18 cellular contexts compared by ENCODE assay signal in genomic region chr17:39551879-39552278, GRCh38. TPM values are rescaled to one million over a fixed set of nuclear protein-coding genes. Genes with fewer than 3 reads are reported as not detected.
DNase-seq lines count a peak whose midpoint lies in the region; ATAC-seq, FAIRE-seq and TF ChIP-seq lines count a peak whose summit lies in the region.
"Had no signal": no experiment of that assay in that cellular context is flagged by ENCODE, and none has a peak within 500 bp of the region (broad histone marks: within the 10 kb centered on the region; RNA-seq: fewer than 3 reads in every experiment).

No MANE protein-coding gene starts in this region.

- intact Hi-C loops in PC-3 (cut with micrococcal nuclease), result no loop called here
- intact Hi-C loops in dendritic cell treated with granulocyte-macrophage colony-stimulating factor and Interleukin-4, amounts not matched to agents 40 ng/mL and 50 ng/mL, for 4 days (cut with micrococcal nuclease), result no loop called here

- H3K4me2 ChIP-seq in PC-3 (ENCODE audit: low read length), result no peak overlapping the region

- no peak overlapping the region for H3K4me3 Mint-ChIP-seq in dendritic cell treated with granulocyte-macrophage colony-stimulating factor and Interleukin-4, amounts not matched to agents 40 ng/mL and 50 ng/mL, for 4 days
- H3K4me3 Mint-ChIP-seq in naive B cell, result peak overlapping the region in 3 of 8 donors; percentile 33 to 65 (median 51)
- H3K4me3 Mint-ChIP-seq in CD8-positive, alpha-beta memory T cell, result no peak overlapping the region
- H3K4me3 Mint-ChIP-seq: activated CD8-positive, alpha-beta memory T cell treated with anti-CD3 and anti-CD28 coated beads, Interleukin-2, amount 10 ng/mL, durations not matched to agents 7 days and 5 days; nephron had no signal

- H3K27me3 Mint-ChIP-seq in dendritic cell treated with granulocyte-macrophage colony-stimulating factor and Interleukin-4, amounts not matched to agents 40 ng/mL and 50 ng/mL, for 4 days, result no peaks in the 10 kb centered on the region
- H3K27me3 Mint-ChIP-seq in naive B cell, result no peaks in the 10 kb centered on the region
- no peaks in the 10 kb centered on the region for H3K27me3 Mint-ChIP-seq in CD8-positive, alpha-beta memory T cell
- H3K27me3 Mint-ChIP-seq: activated CD8-positive, alpha-beta memory T cell treated with anti-CD3 and anti-CD28 coated beads, Interleukin-2, amount 10 ng/mL, durations not matched to agents 7 days and 5 days had no signal

- H3K27me3 ChIP-seq in PC-3 (ENCODE audit: low read length), result no peaks in the 10 kb centered on the region
- H3K27me3 ChIP-seq in CD8-positive, alpha-beta memory T cell (ENCODE audit: insufficient read depth, low read length, poor library complexity, severe bottlenecking), result no peaks in the 10 kb centered on the region
- H3K27me3 ChIP-seq: stomach, upper lobe of left lung had no signal

- no TSS peak for BruUV-seq in PC-3 (replicated peaks; lab: Mats Ljungman, UMichigan)

- H3K27ac Mint-ChIP-seq in dendritic cell treated with granulocyte-macrophage colony-stimulating factor and Interleukin-4, amounts not matched to agents 40 ng/mL and 50 ng/mL, for 4 days, result peak overlapping the region; percentile 21
- peak overlapping the region; percentile 49 to 97 (median 82) for H3K27ac Mint-ChIP-seq in naive B cell
- H3K27ac Mint-ChIP-seq in CD8-positive, alpha-beta memory T cell, result peak overlapping the region in 1 of 8 donors; percentile 78
- H3K27ac Mint-ChIP-seq: activated CD8-positive, alpha-beta memory T cell treated with anti-CD3 and anti-CD28 coated beads, Interleukin-2, amount 10 ng/mL, durations not matched to agents 7 days and 5 days; nephron had no signal

- no peaks in the 10 kb centered on the region for H3K9me3 Mint-ChIP-seq in dendritic cell treated with granulocyte-macrophage colony-stimulating factor and Interleukin-4, amounts not matched to agents 40 ng/mL and 50 ng/mL, for 4 days
- H3K9me3 Mint-ChIP-seq in naive B cell, result no peaks in the 10 kb centered on the region
- no peaks in the 10 kb centered on the region for H3K9me3 Mint-ChIP-seq in CD8-positive, alpha-beta memory T cell
- H3K9me3 Mint-ChIP-seq: nephron had no signal

- peaks cover 90% of the 10 kb centered on the region for H3K36me3 Mint-ChIP-seq in dendritic cell treated with granulocyte-macrophage colony-stimulating factor and Interleukin-4, amounts not matched to agents 40 ng/mL and 50 ng/mL, for 4 days (ENCODE audit: low read depth)
- peaks cover 6 to 26% of the 10 kb centered on the region in 2 donors for H3K36me3 Mint-ChIP-seq in naive B cell
- peaks cover 8 to 81% (median 23%) of the 10 kb centered on the region in 3 donors for H3K36me3 Mint-ChIP-seq in CD8-positive, alpha-beta memory T cell

- ATAC-seq in PC-3, result peak; percentile 47; the same call in 1 of the 2 replicates
- no peak for ATAC-seq in naive B cell (ENCODE audit: low read depth in 2 of 2)
- ATAC-seq: activated CD8-positive, alpha-beta memory T cell treated with anti-CD3 and anti-CD28 coated beads, Interleukin-2, amount 10 ng/mL, durations not matched to agents 7 days and 5 days had no signal

- H3K79me2 ChIP-seq in PC-3 (ENCODE audit: low read length), result no peaks in the 10 kb centered on the region

- H4K20me1 ChIP-seq in PC-3 (ENCODE audit: low read length), result no peaks in the 10 kb centered on the region

- no peak overlapping the region for H3K9ac ChIP-seq in PC-3 (ENCODE audit: low read length)

- H3K4me1 ChIP-seq in PC-3 (ENCODE audit: insufficient read depth, low read length), result peaks cover 13% of the 10 kb centered on the region
- H3K4me1 ChIP-seq in CD8-positive, alpha-beta memory T cell (ENCODE audit: insufficient read depth, low read length), result no peaks in the 10 kb centered on the region

- peaks cover 41% of the 10 kb centered on the region for H3K4me1 Mint-ChIP-seq in dendritic cell treated with granulocyte-macrophage colony-stimulating factor and Interleukin-4, amounts not matched to agents 40 ng/mL and 50 ng/mL, for 4 days (ENCODE audit: low read depth)
- peaks cover 32 to 44% (median 40%) of the 10 kb centered on the region in 3 donors for H3K4me1 Mint-ChIP-seq in naive B cell
- H3K4me1 Mint-ChIP-seq in CD8-positive, alpha-beta memory T cell, result no peaks in the 10 kb centered on the region
- H3K4me1 Mint-ChIP-seq: activated CD8-positive, alpha-beta memory T cell treated with anti-CD3 and anti-CD28 coated beads, Interleukin-2, amount 10 ng/mL, durations not matched to agents 7 days and 5 days had no signal

- FAIRE-seq in GM12891 (lab: Jason Lieb, UNC), result no peak
- FAIRE-seq: endometrium, frontal cortex, G401.6 had no signal

- H3K9me3 ChIP-seq in PC-3 (ENCODE audit: low read length), result no peaks in the 10 kb centered on the region
- H3K9me3 ChIP-seq in CD8-positive, alpha-beta memory T cell (ENCODE audit: low read length), result no peaks in the 10 kb centered on the region
- H3K9me3 ChIP-seq: stomach, upper lobe of left lung had no signal

- no peak for TF ChIP-seq POLR2A in GM12891 (IDR thresholded peaks at IDR 0.05; ENCODE audit: low read depth, low read length)

- no peak overlapping the region for H3K4me3 ChIP-seq in PC-3 (ENCODE audit: low read length)
- H3K4me3 ChIP-seq in CD8-positive, alpha-beta memory T cell (ENCODE audit: low read length), result no peak overlapping the region
- H3K4me3 ChIP-seq: stomach, upper lobe of left lung had no signal

- no peaks in the 10 kb centered on the region for H3F3A ChIP-seq in PC-3 (ENCODE audit: low read length, unreplicated experiment)

- H3K36me3 ChIP-seq in PC-3 (ENCODE audit: low read depth, low read length), result no peaks in the 10 kb centered on the region
- H3K36me3 ChIP-seq in CD8-positive, alpha-beta memory T cell (ENCODE audit: insufficient read depth, low read length), result peaks cover 30% of the 10 kb centered on the region

- no peak overlapping the region for H3K27ac ChIP-seq in PC-3 (ENCODE audit: low read length)
- no peak overlapping the region for H3K27ac ChIP-seq in CD8-positive, alpha-beta memory T cell (ENCODE audit: low read depth, low read length)
- H3K27ac ChIP-seq: stomach, upper lobe of left lung had no signal

- no peaks in the 10 kb centered on the region for H3K9me2 ChIP-seq in PC-3 (replicated peaks; ENCODE audit: low read length)

- no peak overlapping the region for H2AFZ ChIP-seq in PC-3 (ENCODE audit: low read length)

- POLR2A ChIA-PET in PC-3 (lab: Charles Lee; ENCODE audit: unreplicated experiment), result no interaction called here
- POLR2A ChIA-PET in CD8-positive, alpha-beta memory T cell (lab: Charles Lee), result no interaction called here

- no peak for TF ChIP-seq CTCF in PC-3 (conservative IDR thresholded peaks at IDR 0.05; ENCODE audit: low read depth, low read length)

- CTCF ChIA-PET in PC-3 (lab: Charles Lee), result interaction anchor here (0.6 kb wide), 1 partner anchor 71 kb away, joined by 3 read pairs; no protein-coding TSS in a partner anchor
- CTCF ChIA-PET in CD8-positive, alpha-beta memory T cell (lab: Charles Lee), result interaction anchor here (1.0 to 1.4 kb wide), 2 partner anchors 70 to 71 kb away, joined by 3 read pairs; no protein-coding TSS in a partner anchor

- peak; percentile 64 for DNase-seq in GM03348 (ENCODE audit: low spot score)
- DNase-seq in PC-3, result no peak
- DNase-seq in naive B cell, result no peak
- DNase-seq in CD8-positive, alpha-beta memory T cell, result no peak
- no peak for DNase-seq in GM12891 (ENCODE audit: insufficient read length, low spot score)
- no peak for DNase-seq in stimulated activated CD4-positive, alpha-beta T cell treated with anti-CD3 and anti-CD28 coated beads, Interleukin-4, amount 100 ng/mL, for 4 hours
- DNase-seq: activated CD8-positive, alpha-beta memory T cell treated with anti-CD3 and anti-CD28 coated beads, Interleukin-2, amount 10 ng/mL, durations not matched to agents 7 days and 5 days; Calu3; NCI-H1417 treated with DMSO at 0.1 percent for 48 hours; posterior cingulate gyrus; stomach; T-helper 9 cell; upper lobe of left lung had no signal

TF ChIP-seq in GM12891, 5 proteins besides CTCF, POLR2A, EP300 and RAD21:
- TF ChIP-seq POU2F2 (IDR thresholded peaks at IDR 0.05; ENCODE audit: low read depth, low read length) (no peak), PAX5 (IDR thresholded peaks at IDR 0.05; ENCODE audit: insufficient read depth, low read length, severe bottlenecking) (no peak), POLR2AphosphoS5 (IDR thresholded peaks at IDR 0.05; ENCODE audit: low read depth, low read length) (no peak), TAF1 (IDR thresholded peaks at IDR 0.05; ENCODE audit: low read depth, low read length) (no peak), SPI1 (IDR thresholded peaks at IDR 0.05; ENCODE audit: low read depth, low read length) (no peak)

RNA-seq across cellular contexts. Expression of gene NEUROD2, which starts 55.8 kb away (rescaled TPM):
- not detected in 2 replicates for total RNA-seq in PC-3 (2014; rRNA removed)
- under 1 TPM in 1 of 6 donors, not detected in 5; 0.09 TPM for polyA plus RNA-seq in naive B cell (ENCODE audit: low read depth in 6 of 6)
- total RNA-seq in CD8-positive, alpha-beta memory T cell, result not detected
- polyA plus RNA-seq in CD8-positive, alpha-beta memory T cell, result not detected
- polyA plus RNA-seq in GM12891 (2012; ENCODE audit: low read depth, missing spikeins), result 0.05 TPM
- total RNA-seq: activated CD8-positive, alpha-beta memory T cell treated with anti-CD3 and anti-CD28 coated beads, Interleukin-2, amount 10 ng/mL, durations not matched to agents 7 days and 5 days; Calu3; stomach; upper lobe of left lung had no signal
